ENCODE assay signal across 30 cellular contexts in genomic region chr5:89596821-89597220, GRCh38.
"Had no signal": no experiment of that assay in that cellular context is flagged by ENCODE, and none has a peak within 500 bp of the region (broad histone marks: within the 10 kb centered on the region; RNA-seq: fewer than 3 reads in every experiment).

No MANE protein-coding gene starts in this region.

- H3K4me3 ChIP-seq: adrenal gland, body of pancreas, breast epithelium had no signal

- H3K4me1 ChIP-seq: adrenal gland, body of pancreas, breast epithelium had no signal

- H3K27me3 ChIP-seq: adrenal gland, body of pancreas, brain microvascular endothelial cell, breast epithelium had no signal

- H3K27ac ChIP-seq: adrenal gland, body of pancreas, brain microvascular endothelial cell, breast epithelium, VCaP had no signal

- DNase-seq: activated B cell treated with CpG ODN at 0.5 μM for 24 hours; activated CD4-positive, alpha-beta memory T cell treated with anti-CD3 and anti-CD28 coated beads for 36 hours; activated CD4-positive, alpha-beta T cell treated with anti-CD3 and anti-CD28 coated beads for 4 hours; activated CD4-positive, alpha-beta T cell treated with anti-CD3 and anti-CD28 coated beads, Interleukin-2, amount 10 ng/mL, durations not matched to agents 24 days and 14 days; activated CD4-positive, alpha-beta T cell treated with anti-CD3 and anti-CD28 coated beads, Interleukin-2, amount 50 U/mL, for 1 hour; activated CD4-positive, alpha-beta T cell treated with anti-CD3 and anti-CD28 coated beads, Interleukin-2, amount 50 U/mL, for 4 hours; activated CD4-positive, CD25-positive, alpha-beta regulatory T cell treated with anti-CD3 and anti-CD28 coated beads, Interleukin-2, amount 50 U/mL, for 72 hours; activated CD8-positive, alpha-beta memory T cell treated with anti-CD3 and anti-CD28 coated beads, Interleukin-2, amount 50 U/mL, for 4 hours; activated CD8-positive, alpha-beta T cell treated with anti-CD3 and anti-CD28 coated beads for 36 hours; activated effector memory CD4-positive, alpha-beta T cell treated with anti-CD3 and anti-CD28 coated beads, Interleukin-2, amount 50 U/mL, for 16 hours; activated gamma-delta T cell treated with Interleukin-2 at 50 U/mL for 16 hours; activated naive CD4-positive, alpha-beta T cell; activated naive CD4-positive, alpha-beta T cell treated with anti-CD3 and anti-CD28 coated beads for 36 hours; activated naive CD4-positive, alpha-beta T cell treated with anti-CD3 and anti-CD28 coated beads, Interleukin-2, amount 50 U/mL, for 16 hours; activated naive CD8-positive, alpha-beta T cell treated with anti-CD3 and anti-CD28 coated beads for 36 hours; activated T-cell treated with anti-CD3 and anti-CD28 coated beads for 4 hours; activated T-cell treated with anti-CD3 and anti-CD28 coated beads, Interleukin-2, amount 50 U/mL, for 1 hour; activated T-cell treated with anti-CD3 and anti-CD28 coated beads, Interleukin-2, amount 50 U/mL, for 4 hours; activated T-cell treated with anti-CD3 and anti-CD28 coated beads, Interleukin-2, amount 50 U/mL, for 72 hours; adrenal gland; amniotic stem cell; aorta; body of pancreas; brain microvascular endothelial cell; central memory CD4-positive, alpha-beta T cell; T-helper 1 cell; T-helper 2 cell; T-helper 9 cell had no signal

- H3K36me3 ChIP-seq: adrenal gland, brain microvascular endothelial cell, breast epithelium had no signal

- H3K9me3 ChIP-seq: adrenal gland, body of pancreas, breast epithelium had no signal
